29 cellular contexts compared by ENCODE assay signal in the genomic region with DNA sequence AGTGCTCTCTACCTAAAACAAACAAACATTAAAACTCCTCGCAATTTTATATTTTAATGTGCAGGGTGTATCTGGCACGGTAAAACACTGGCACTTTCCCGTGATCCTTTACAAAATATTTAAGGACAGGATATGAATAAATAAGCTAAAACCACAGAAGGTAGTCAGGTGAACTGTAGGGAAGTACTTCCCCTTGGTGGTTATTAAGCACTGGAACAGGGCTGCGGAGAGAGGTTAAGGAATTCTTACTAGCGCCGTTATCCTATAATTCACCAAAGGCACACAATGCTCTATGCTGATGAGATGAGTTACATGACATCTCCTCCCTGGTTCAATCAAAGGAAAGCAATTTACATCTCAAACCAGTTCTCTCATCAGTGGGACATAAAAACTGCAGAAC.
A peak's percentile ranks its signal among the peaks of the same experiment; 100 is the strongest.
DNase-seq lines count a peak whose midpoint lies in the region; ATAC-seq and TF ChIP-seq lines count a peak whose summit lies in the region.
"Had no signal": no experiment of that assay in that cellular context is flagged by ENCODE, and none has a peak within 500 bp of the region (broad histone marks: within the 10 kb centered on the region; RNA-seq: fewer than 3 reads in every experiment).

No MANE protein-coding gene starts in this region.

- H3K4me1 Mint-ChIP-seq in GM23338 (peaks cover 31% of the 10 kb centered on the region), memory B cell (peaks cover 33% of the 10 kb centered on the region)
- H3K4me1 Mint-ChIP-seq in activated T-cell treated with anti-CD3 and anti-CD28 coated beads, Interleukin-2, amount 50 U/mL, for 72 hours (ENCODE audit: low read depth), result peaks cover 31% of the 10 kb centered on the region

- ATAC-seq in GM23338, result peak; percentile 65
- ATAC-seq in PC-3, result peak; percentile 63
- ATAC-seq in memory B cell (ENCODE audit: low read depth), result no peak
- ATAC-seq in HG03095 (IDR thresholded peaks at IDR 0.05; ENCODE audit: unreplicated experiment), result no peak
- no peak for ATAC-seq in heart left ventricle
- no peak for ATAC-seq in activated T-cell treated with anti-CD3 and anti-CD28 coated beads, Interleukin-2, amount 50 U/mL, for 72 hours (replicated peaks in 1 of 2)
- ATAC-seq: activated CD8-positive, alpha-beta memory T cell treated with anti-CD3 and anti-CD28 coated beads, Interleukin-2, amount 10 ng/mL, durations not matched to agents 7 days and 5 days; HepG2; naive thymus-derived CD8-positive, alpha-beta T cell had no signal

- no peak for TF ChIP-seq POLR2A in heart left ventricle (IDR thresholded peaks at IDR 0.05)

- no peaks in the 10 kb centered on the region for H3K27me3 Mint-ChIP-seq in GM23338 (ENCODE audit: insufficient read depth, low read depth, poor library complexity)
- H3K27me3 Mint-ChIP-seq in memory B cell, result no peaks in the 10 kb centered on the region
- no peaks in the 10 kb centered on the region for H3K27me3 Mint-ChIP-seq in activated T-cell treated with anti-CD3 and anti-CD28 coated beads, Interleukin-2, amount 50 U/mL, for 72 hours (ENCODE audit: low read depth)
- H3K27me3 Mint-ChIP-seq: activated CD8-positive, alpha-beta memory T cell treated with anti-CD3 and anti-CD28 coated beads, Interleukin-2, amount 10 ng/mL, durations not matched to agents 7 days and 5 days; naive thymus-derived CD8-positive, alpha-beta T cell had no signal

- no peak overlapping the region for H3K4me2 ChIP-seq in GM23338
- no peak overlapping the region for H3K4me2 ChIP-seq in PC-3 (ENCODE audit: low read length)
- H3K4me2 ChIP-seq: smooth muscle cell had no signal

- CTCF ChIA-PET in PC-3 (lab: Charles Lee), result no interaction called here

- DNase-seq in GM23338 (ENCODE audit: low spot score), result no peak
- DNase-seq in PC-3, result no peak
- DNase-seq in memory B cell (ENCODE audit: low spot score in 2 of 2), result no peak
- no peak for DNase-seq in heart left ventricle
- no peak for DNase-seq in activated T-cell treated with anti-CD3 and anti-CD28 coated beads, Interleukin-2, amount 50 U/mL, for 72 hours
- DNase-seq: activated CD4-positive, alpha-beta T cell treated with anti-CD3 and anti-CD28 coated beads, Interleukin-2, amount 50 U/mL, for 1 hour; activated CD8-positive, alpha-beta memory T cell treated with anti-CD3 and anti-CD28 coated beads, Interleukin-2, amount 10 ng/mL, durations not matched to agents 7 days and 5 days; activated naive CD4-positive, alpha-beta T cell treated with Interleukin-2 at 50 U/mL for 16 hours; activated T-cell treated with anti-CD3 and anti-CD28 coated beads, Interleukin-2, amount 50 U/mL, for 48 hours; adrenal gland; brain microvascular endothelial cell; COR-L47; effector CD8-positive, alpha-beta T cell; erythroblast; glutamatergic neuron; HCEC 1CT; Karpas-422; midbrain; MV-4-11; naive thymus-derived CD8-positive, alpha-beta T cell; ovary; stimulated activated CD4-positive, alpha-beta T cell treated with anti-CD3 and anti-CD28 coated beads, Interleukin-1b, Interleukin-23, amount 100 ng/mL, for 48 hours; SW 1271; trophoblast cell had no signal

- H3K36me3 ChIP-seq in GM23338 (ENCODE audit: insufficient read depth) (no peaks in the 10 kb centered on the region), HUES48 (ENCODE audit: control insufficient read depth, insufficient read depth, low read length) (no peaks in the 10 kb centered on the region), PC-3 (ENCODE audit: low read depth, low read length) (no peaks in the 10 kb centered on the region), heart left ventricle (no peaks in the 10 kb centered on the region)
- H3K36me3 ChIP-seq: adrenal gland, BLaER1, brain microvascular endothelial cell, ovary had no signal

- H3K4me3 ChIP-seq in GM23338, result no peak overlapping the region
- no peak overlapping the region for H3K4me3 ChIP-seq in HUES48 (ENCODE audit: low read depth, low read length)
- no peak overlapping the region for H3K4me3 ChIP-seq in PC-3 (ENCODE audit: low read length)
- H3K4me3 ChIP-seq in heart left ventricle, result no peak overlapping the region
- H3K4me3 ChIP-seq: adrenal gland, BLaER1, ovary, smooth muscle cell had no signal

- H3K9ac ChIP-seq in HUES48 (ENCODE audit: low read depth, low read length) (no peak overlapping the region), PC-3 (ENCODE audit: low read length) (no peak overlapping the region)
- H3K9ac ChIP-seq: BLaER1 had no signal

- H4K20me1 ChIP-seq in GM23338 (replicated peaks; ENCODE audit: insufficient read depth), result no peaks in the 10 kb centered on the region
- H4K20me1 ChIP-seq in PC-3 (ENCODE audit: low read length), result no peaks in the 10 kb centered on the region
- H4K20me1 ChIP-seq: BLaER1 had no signal

- H3K27ac Mint-ChIP-seq in GM23338 (no peak overlapping the region), memory B cell (peak overlapping the region; percentile 60)
- H3K27ac Mint-ChIP-seq in activated T-cell treated with anti-CD3 and anti-CD28 coated beads, Interleukin-2, amount 50 U/mL, for 72 hours, result no peak overlapping the region
- H3K27ac Mint-ChIP-seq: activated CD8-positive, alpha-beta memory T cell treated with anti-CD3 and anti-CD28 coated beads, Interleukin-2, amount 10 ng/mL, durations not matched to agents 7 days and 5 days; naive thymus-derived CD8-positive, alpha-beta T cell had no signal

- no TSS peak for BruUV-seq in PC-3 (replicated peaks; lab: Mats Ljungman, UMichigan)

- H2AFZ ChIP-seq in GM23338 (no peak overlapping the region), PC-3 (ENCODE audit: low read length) (no peak overlapping the region)

- POLR2A ChIA-PET in PC-3 (lab: Charles Lee; ENCODE audit: unreplicated experiment), result no interaction called here

- H3K27me3 ChIP-seq in GM23338 (ENCODE audit: insufficient read depth), result no peaks in the 10 kb centered on the region
- H3K27me3 ChIP-seq in HUES48 (ENCODE audit: control insufficient read depth, insufficient read depth, low read length), result no peaks in the 10 kb centered on the region
- no peaks in the 10 kb centered on the region for H3K27me3 ChIP-seq in PC-3 (ENCODE audit: low read length)
- H3K27me3 ChIP-seq in heart left ventricle, result no peaks in the 10 kb centered on the region
- H3K27me3 ChIP-seq: adrenal gland, BLaER1, brain microvascular endothelial cell, ovary had no signal

- H3F3A ChIP-seq in GM23338 (replicated peaks; ENCODE audit: low read depth) (no peaks in the 10 kb centered on the region), PC-3 (ENCODE audit: low read length, unreplicated experiment) (no peaks in the 10 kb centered on the region)

- H3K4me3 Mint-ChIP-seq in GM23338 (no peak overlapping the region), memory B cell (no peak overlapping the region)
- H3K4me3 Mint-ChIP-seq in activated T-cell treated with anti-CD3 and anti-CD28 coated beads, Interleukin-2, amount 50 U/mL, for 72 hours, result no peak overlapping the region
- H3K4me3 Mint-ChIP-seq: activated CD8-positive, alpha-beta memory T cell treated with anti-CD3 and anti-CD28 coated beads, Interleukin-2, amount 10 ng/mL, durations not matched to agents 7 days and 5 days; naive thymus-derived CD8-positive, alpha-beta T cell had no signal

- H3K27ac ChIP-seq in GM23338 (ENCODE audit: low read depth) (no peak overlapping the region), HUES48 (ENCODE audit: low read depth, low read length) (peak overlapping the region; percentile 5), PC-3 (ENCODE audit: low read length) (no peak overlapping the region), heart left ventricle (no peak overlapping the region)
- H3K27ac ChIP-seq: adrenal gland, BLaER1, brain microvascular endothelial cell, ovary had no signal

- H3K79me2 ChIP-seq in GM23338 (replicated peaks; ENCODE audit: insufficient read depth) (no peaks in the 10 kb centered on the region), PC-3 (ENCODE audit: low read length) (no peaks in the 10 kb centered on the region)

- H3K36me3 Mint-ChIP-seq in GM23338 (ENCODE audit: low read depth) (no peaks in the 10 kb centered on the region), memory B cell (peaks cover 13% of the 10 kb centered on the region)
- H3K36me3 Mint-ChIP-seq in activated T-cell treated with anti-CD3 and anti-CD28 coated beads, Interleukin-2, amount 50 U/mL, for 72 hours (ENCODE audit: insufficient read depth in 2 of 2), result no peaks in the 10 kb centered on the region
- H3K36me3 Mint-ChIP-seq: activated CD8-positive, alpha-beta memory T cell treated with anti-CD3 and anti-CD28 coated beads, Interleukin-2, amount 10 ng/mL, durations not matched to agents 7 days and 5 days had no signal

- no peak for TF ChIP-seq CTCF in GM23338 (conservative IDR thresholded peaks at IDR 0.05; ENCODE audit: low read depth in 2 of 2)
- no peak for TF ChIP-seq CTCF in PC-3 (conservative IDR thresholded peaks at IDR 0.05; ENCODE audit: low read depth, low read length)
- no peak for TF ChIP-seq CTCF in heart left ventricle (IDR thresholded peaks at IDR 0.05)

- no peaks in the 10 kb centered on the region for H3K9me3 Mint-ChIP-seq in GM23338
- H3K9me3 Mint-ChIP-seq in memory B cell, result no peaks in the 10 kb centered on the region
- H3K9me3 Mint-ChIP-seq in activated T-cell treated with anti-CD3 and anti-CD28 coated beads, Interleukin-2, amount 50 U/mL, for 72 hours, result no peaks in the 10 kb centered on the region
- H3K9me3 Mint-ChIP-seq: naive thymus-derived CD8-positive, alpha-beta T cell had no signal

- H3K9me3 ChIP-seq in HUES48 (ENCODE audit: control insufficient read depth, insufficient read depth, low read length) (no peaks in the 10 kb centered on the region), PC-3 (ENCODE audit: low read length) (no peaks in the 10 kb centered on the region), heart left ventricle (no peaks in the 10 kb centered on the region)
- H3K9me3 ChIP-seq: adrenal gland, BLaER1, ovary had no signal

- peaks cover 6% of the 10 kb centered on the region for H3K4me1 ChIP-seq in GM23338 (ENCODE audit: insufficient read depth)
- peaks cover 15% of the 10 kb centered on the region for H3K4me1 ChIP-seq in HUES48 (ENCODE audit: control insufficient read depth, insufficient read depth, low read length)
- no peaks in the 10 kb centered on the region for H3K4me1 ChIP-seq in PC-3 (ENCODE audit: insufficient read depth, low read length)
- H3K4me1 ChIP-seq in heart left ventricle, result peaks cover 0 to 42% (median 11%) of the 10 kb centered on the region in 12 donors

- 69 to 72% (median 70%) methylated on average over 6 of the region's 6 CpGs for WGBS in heart left ventricle, 4 donors

- intact Hi-C loops in PC-3 (cut with micrococcal nuclease) (no loop called here), heart left ventricle (cut with DNase I) (no loop called here)

- H3K9me2 ChIP-seq in GM23338 (ENCODE audit: insufficient read depth) (no peaks in the 10 kb centered on the region), PC-3 (replicated peaks; ENCODE audit: low read length) (no peaks in the 10 kb centered on the region)

TF ChIP-seq in GM23338, 12 proteins besides CTCF, POLR2A, EP300 and RAD21 (continues in another document):
- TF ChIP-seq NANOG (IDR thresholded peaks at IDR 0.05; ENCODE audit: borderline replicate concordance), result no peak
- no peak for TF ChIP-seq ZNF331 (CRISPR knock-in tag; IDR thresholded peaks at IDR 0.05; ENCODE audit: low read depth)
- no peak for TF ChIP-seq ZNF114 (CRISPR knock-in tag; IDR thresholded peaks at IDR 0.05)

Comparison
In these comparisons a context has a peak if more than half of its experiments do, and no peak if none do; other contexts are left out.
1. ATAC-seq: peak in GM23338 (single experiment) and PC-3 (single experiment); none in memory B cell (single experiment), HG03095 (single experiment), heart left ventricle (0 of 4) and activated T-cell treated with anti-CD3 and anti-CD28 coated beads, Interleukin-2, amount 50 U/mL, for 72 hours (0 of 2).